In the genomic region with DNA sequence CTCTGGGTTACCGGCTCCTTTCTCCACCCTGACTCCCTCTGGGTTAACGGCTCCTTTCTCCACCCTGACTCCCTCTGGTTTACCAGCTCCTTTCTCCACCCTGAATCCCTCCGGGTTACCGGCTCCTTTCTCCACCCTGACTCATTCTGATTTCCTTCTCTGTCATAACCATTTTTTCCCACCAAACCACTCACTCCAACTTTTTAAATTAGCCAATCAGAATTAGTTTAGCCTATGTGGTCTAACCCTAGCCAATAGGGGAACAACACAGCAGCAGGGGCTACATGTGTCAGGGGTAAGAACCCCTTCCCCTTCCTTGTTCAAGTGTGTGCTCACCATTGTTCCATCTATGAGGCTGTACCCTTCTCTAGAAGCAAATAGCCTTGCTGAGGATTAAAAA, we compare ENCODE assay signal across 16 cellular contexts.
DNase-seq lines count a peak whose midpoint lies in the region; ATAC-seq, FAIRE-seq and TF ChIP-seq lines count a peak whose summit lies in the region.
"Had no signal": no experiment of that assay in that cellular context is flagged by ENCODE, and none has a peak within 500 bp of the region (broad histone marks: within the 10 kb centered on the region; RNA-seq: fewer than 3 reads in every experiment).

No MANE protein-coding gene starts in this region.

- POLR2A ChIA-PET in K562 (lab: Yijun Ruan, JAX): no interaction called here
- POLR2A ChIA-PET in naive thymus-derived CD4-positive, alpha-beta T cell (lab: Charles Lee): no interaction called here

- intact Hi-C loops in K562 (cut with micrococcal nuclease): no loop called here
- intact Hi-C loops in naive thymus-derived CD4-positive, alpha-beta T cell (cut with micrococcal nuclease): no loop called here

- no peaks in the 10 kb centered on the region for H4K20me1 ChIP-seq in GM23338 (replicated peaks; ENCODE audit: insufficient read depth)
- no peaks in the 10 kb centered on the region for H4K20me1 ChIP-seq in K562 (replicated peaks; ENCODE audit: control insufficient read depth, insufficient read depth, low read length)
- H4K20me1 ChIP-seq: BLaER1 had no signal

- DNase-seq in GM23338 (ENCODE audit: low spot score): no peak
- DNase-seq in K562 (ENCODE audit: extremely low read depth in 1 of 4, low spot score in 3 of 4): no peak
- no peak for DNase-seq in nephron progenitor cell
- no peak for DNase-seq in naive thymus-derived CD4-positive, alpha-beta T cell
- DNase-seq in NCI-H1105 (lab: John Stamatoyannopoulos, UW): no peak
- DNase-seq: Caco-2; CD8-positive, alpha-beta memory T cell; DMS53; GOT3; KBM-7 had no signal

- H3K27ac ChIP-seq in GM23338 (ENCODE audit: low read depth) (no peak overlapping the region), K562 (ENCODE audit: extremely low read depth, low read depth, low read length) (no peak overlapping the region)
- H3K27ac ChIP-seq in naive thymus-derived CD4-positive, alpha-beta T cell (ENCODE audit: low read depth, low read length): no peak overlapping the region
- H3K27ac ChIP-seq: BLaER1 had no signal

- FAIRE-seq in K562 (lab: Jason Lieb, UNC): no peak
- FAIRE-seq: G401.6, GM12891 had no signal

- H3K9me1 ChIP-seq in K562 (ENCODE audit: control insufficient read depth, insufficient read depth, low read length): no peaks in the 10 kb centered on the region

- H3K27me3 Mint-ChIP-seq in GM23338 (ENCODE audit: insufficient read depth, low read depth, poor library complexity) (peaks cover 9% of the 10 kb centered on the region), nephron progenitor cell (ENCODE audit: low read depth, poor library complexity) (peaks cover 56% of the 10 kb centered on the region)
- H3K27me3 Mint-ChIP-seq in naive thymus-derived CD4-positive, alpha-beta T cell: peaks cover 0 to 15% (median 9%) of the 10 kb centered on the region in 5 donors

- no peak for TF ChIP-seq EP300 in K562 (IDR thresholded peaks at IDR 0.05; ENCODE audit: low read length)

- peaks cover 9% of the 10 kb centered on the region; the same call in 2 of the 3 replicates for H3K9me3 Mint-ChIP-seq in GM23338
- peaks cover 15% of the 10 kb centered on the region for H3K9me3 Mint-ChIP-seq in nephron progenitor cell
- H3K9me3 Mint-ChIP-seq in naive thymus-derived CD4-positive, alpha-beta T cell: peaks cover 0 to 8% (median 2%) of the 10 kb centered on the region in 11 donors

- in situ Hi-C loops in K562 (cut with MboI): no loop called here

- CTCF ChIA-PET in K562 (lab: Yijun Ruan, JAX; ENCODE audit: low intra/inter-chr PET ratio): no interaction called here
- CTCF ChIA-PET in naive thymus-derived CD4-positive, alpha-beta T cell (lab: Charles Lee): no interaction called here

- H3K4me3 Mint-ChIP-seq in GM23338 (peak overlapping the region; percentile 47; the same call in 2 of the 3 replicates), nephron progenitor cell (peak overlapping the region; percentile 52)
- H3K4me3 Mint-ChIP-seq in naive thymus-derived CD4-positive, alpha-beta T cell: no peak overlapping the region
- H3K4me3 Mint-ChIP-seq: CD8-positive, alpha-beta memory T cell had no signal

- H3K9me2 ChIP-seq in GM23338 (ENCODE audit: insufficient read depth): peaks cover 15% of the 10 kb centered on the region; the same call in 1 of the 2 replicates

- no peak overlapping the region for H3K4me2 ChIP-seq in GM23338
- no peak overlapping the region for H3K4me2 ChIP-seq in K562 (ENCODE audit: insufficient read depth, low read length)
- H3K4me2 ChIP-seq: BLaER1 had no signal

- H3K9ac ChIP-seq in K562 (ENCODE audit: insufficient read depth in 1 of 2, low read depth in 2 of 2, low read length in 2 of 2): no peak overlapping the region
- H3K9ac ChIP-seq: BLaER1 had no signal

- H3K9me3 ChIP-seq in K562 (replicated peaks; ENCODE audit: control insufficient read depth, insufficient read depth, low read depth, low read length): no peaks in the 10 kb centered on the region
- H3K9me3 ChIP-seq in naive thymus-derived CD4-positive, alpha-beta T cell (ENCODE audit: control insufficient read depth in 2 of 3, low read length in 3 of 3): no peaks in the 10 kb centered on the region
- H3K9me3 ChIP-seq: HAP-1 had no signal

- no peak overlapping the region for H3K27ac Mint-ChIP-seq in GM23338
- no peak overlapping the region for H3K27ac Mint-ChIP-seq in nephron progenitor cell
- H3K27ac Mint-ChIP-seq in naive thymus-derived CD4-positive, alpha-beta T cell: no peak overlapping the region
- H3K27ac Mint-ChIP-seq: CD8-positive, alpha-beta memory T cell had no signal

- no peak overlapping the region for H2AFZ ChIP-seq in GM23338
- no peak overlapping the region for H2AFZ ChIP-seq in K562 (ENCODE audit: low read depth, low read length)

- 0% methylated on average over 3 of the region's 4 CpGs for WGBS in K562 (ENCODE audit: insufficient coverage, low coverage, missing lambda C conversion rate)

- H3K4me3 ChIP-seq in GM23338 (no peak overlapping the region), K562 (no peak overlapping the region)
- no peak overlapping the region for H3K4me3 ChIP-seq in naive thymus-derived CD4-positive, alpha-beta T cell (ENCODE audit: low read length)
- H3K4me3 ChIP-seq: BLaER1, HAP-1 had no signal

- no peak for TF ChIP-seq RAD21 in K562 (CRISPR knock-in tag; conservative IDR thresholded peaks at IDR 0.05 in 1 of 2, IDR thresholded peaks at IDR 0.05 in 1 of 2)

- peaks cover 3% of the 10 kb centered on the region; the same call in 1 of the 3 replicates for H3K36me3 Mint-ChIP-seq in GM23338 (ENCODE audit: low read depth)
- H3K36me3 Mint-ChIP-seq in nephron progenitor cell (ENCODE audit: low read depth): no peaks in the 10 kb centered on the region
- peaks cover 0 to 3% (median 0%) of the 10 kb centered on the region in 5 donors for H3K36me3 Mint-ChIP-seq in naive thymus-derived CD4-positive, alpha-beta T cell
- H3K36me3 Mint-ChIP-seq: CD8-positive, alpha-beta memory T cell had no signal

- TF ChIP-seq CTCF in GM23338 (conservative IDR thresholded peaks at IDR 0.05; ENCODE audit: low read depth in 2 of 2) (no peak), K562 (IDR thresholded peaks at IDR 0.05 in 2 of 3, conservative IDR thresholded peaks at IDR 0.05 in 1 of 3; ENCODE audit: insufficient read depth in 2 of 3, low read depth in 1 of 3, low read length in 3 of 3) (no peak), nephron progenitor cell (IDR thresholded peaks at IDR 0.05) (no peak)

- H3K27me3 ChIP-seq in GM23338 (ENCODE audit: insufficient read depth): 0 out of 2 replicates have a peak, but pooled peaks cover 10% of the 10 kb centered on the region
- H3K27me3 ChIP-seq in K562 (ENCODE audit: control insufficient read depth in 2 of 2, insufficient read depth in 2 of 2, low read length in 2 of 2): no peaks in the 10 kb centered on the region; a peak in 1 of 5 replicates
- no peaks in the 10 kb centered on the region for H3K27me3 ChIP-seq in naive thymus-derived CD4-positive, alpha-beta T cell (ENCODE audit: control insufficient read depth in 2 of 2, insufficient read depth in 2 of 2, low read length in 2 of 2)
- H3K27me3 ChIP-seq: BLaER1 had no signal

- H3F3A ChIP-seq in GM23338 (replicated peaks; ENCODE audit: low read depth): no peaks in the 10 kb centered on the region

- no TSS peak for BruUV-seq in K562 (replicated peaks; lab: Mats Ljungman, UMichigan)

- H3K36me3 ChIP-seq in GM23338 (ENCODE audit: insufficient read depth) (no peaks in the 10 kb centered on the region), K562 (ENCODE audit: control insufficient read depth, insufficient read depth, low read length) (no peaks in the 10 kb centered on the region)
- no peaks in the 10 kb centered on the region for H3K36me3 ChIP-seq in naive thymus-derived CD4-positive, alpha-beta T cell (ENCODE audit: control insufficient read depth in 2 of 3, insufficient read depth in 3 of 3, low read length in 3 of 3)
- H3K36me3 ChIP-seq: BLaER1, HAP-1 had no signal

- no peak for TF ChIP-seq POLR2A in K562 (conservative IDR thresholded peaks at IDR 0.05)

- no peaks in the 10 kb centered on the region for H3K79me2 ChIP-seq in GM23338 (replicated peaks; ENCODE audit: insufficient read depth)
- H3K79me2 ChIP-seq in K562 (ENCODE audit: control insufficient read depth, insufficient read depth, low read length): no peaks in the 10 kb centered on the region

- H3K4me1 Mint-ChIP-seq in GM23338 (peaks cover 11% of the 10 kb centered on the region; the same call in 2 of the 3 replicates), nephron progenitor cell (no peaks in the 10 kb centered on the region)
- H3K4me1 Mint-ChIP-seq in naive thymus-derived CD4-positive, alpha-beta T cell: no peaks in the 10 kb centered on the region
- H3K4me1 Mint-ChIP-seq: CD8-positive, alpha-beta memory T cell had no signal

- peaks cover 7% of the 10 kb centered on the region for H3K4me1 ChIP-seq in GM23338 (ENCODE audit: insufficient read depth)
- H3K4me1 ChIP-seq in K562 (replicated peaks in 1 of 2; ENCODE audit: control insufficient read depth in 2 of 2, insufficient read depth in 2 of 2, low read length in 2 of 2): no peaks in the 10 kb centered on the region; a peak in 1 of 5 replicates
- no peaks in the 10 kb centered on the region for H3K4me1 ChIP-seq in naive thymus-derived CD4-positive, alpha-beta T cell (ENCODE audit: control insufficient read depth in 2 of 2, insufficient read depth in 2 of 2, low read length in 2 of 2)
- H3K4me1 ChIP-seq: BLaER1, Caco-2, HAP-1 had no signal

- ATAC-seq in GM23338: no peak
- ATAC-seq in K562: no peak
- ATAC-seq in GM21576 (IDR thresholded peaks at IDR 0.05; ENCODE audit: unreplicated experiment): no peak
- ATAC-seq in HG02970 (IDR thresholded peaks at IDR 0.05; ENCODE audit: low FRiP score, unreplicated experiment): no peak
- no peak for ATAC-seq in naive thymus-derived CD4-positive, alpha-beta T cell

TF ChIP-seq in GM23338, 12 proteins besides CTCF, POLR2A, EP300 and RAD21 (continues in another document):
- no peak for TF ChIP-seq EZH2phosphoT487 (IDR thresholded peaks at IDR 0.05; ENCODE audit: unreplicated experiment)
- no peak for TF ChIP-seq ZNF114 (CRISPR knock-in tag; IDR thresholded peaks at IDR 0.05)
- no peak for TF ChIP-seq JUNB (IDR thresholded peaks at IDR 0.05; ENCODE audit: unreplicated experiment)
- no peak for TF ChIP-seq EZH2 (IDR thresholded peaks at IDR 0.05; ENCODE audit: low read depth, unreplicated experiment)
- TF ChIP-seq STAT1 (IDR thresholded peaks at IDR 0.05; ENCODE audit: unreplicated experiment): no peak
- TF ChIP-seq ZNF331 (CRISPR knock-in tag; IDR thresholded peaks at IDR 0.05; ENCODE audit: low read depth): no peak

TF ChIP-seq in K562, 482 proteins besides CTCF, POLR2A, EP300 and RAD21 (continues in another document):
- TF ChIP-seq, protein P1, sequence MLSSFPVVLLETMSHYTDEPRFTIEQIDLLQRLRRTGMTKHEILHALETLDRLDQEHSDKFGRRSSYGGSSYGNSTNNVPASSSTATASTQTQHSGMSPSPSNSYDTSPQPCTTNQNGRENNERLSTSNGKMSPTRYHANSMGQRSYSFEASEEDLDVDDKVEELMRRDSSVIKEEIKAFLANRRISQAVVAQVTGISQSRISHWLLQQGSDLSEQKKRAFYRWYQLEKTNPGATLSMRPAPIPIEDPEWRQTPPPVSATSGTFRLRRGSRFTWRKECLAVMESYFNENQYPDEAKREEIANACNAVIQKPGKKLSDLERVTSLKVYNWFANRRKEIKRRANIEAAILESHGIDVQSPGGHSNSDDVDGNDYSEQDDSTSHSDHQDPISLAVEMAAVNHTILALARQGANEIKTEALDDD (IDR thresholded peaks at IDR 0.05): 0 out of 2 replicates have a peak, but pooled peaks have one; percentile 8

Comparison
In these comparisons a context has a peak if more than half of its experiments do, and no peak if none do; other contexts are left out.
1. H3K4me3 Mint-ChIP-seq: peak in GM23338 (single experiment) and nephron progenitor cell (single experiment); none in naive thymus-derived CD4-positive, alpha-beta T cell (0 of 10).